In the genomic region with DNA sequence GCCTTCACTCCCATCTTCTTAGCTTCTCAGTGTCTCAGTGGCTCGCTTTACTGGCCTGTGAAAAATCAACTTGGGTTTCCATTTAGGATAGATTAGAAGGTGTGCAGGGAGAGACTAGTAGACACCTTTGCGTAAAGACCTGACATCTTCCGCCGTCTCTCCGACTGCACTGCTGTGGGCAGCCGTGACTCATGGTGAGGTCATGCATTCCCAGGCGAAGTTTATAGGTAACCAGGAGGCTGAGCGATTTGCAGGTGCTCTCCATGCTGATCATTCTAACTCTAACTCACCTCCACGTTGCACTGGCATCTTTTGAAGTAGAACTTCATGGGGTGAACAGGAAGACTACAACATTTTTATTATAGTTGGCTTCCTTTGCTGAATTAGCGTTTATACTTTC, we compare ENCODE assay signal across 11 cellular contexts.
DNase-seq lines count a peak whose midpoint lies in the region; ATAC-seq, FAIRE-seq and TF ChIP-seq lines count a peak whose summit lies in the region.
"Had no signal": no experiment of that assay in that cellular context is flagged by ENCODE, and none has a peak within 500 bp of the region (broad histone marks: within the 10 kb centered on the region; RNA-seq: fewer than 3 reads in every experiment).

No MANE protein-coding gene starts in this region.

- H3K4me1 ChIP-seq in HepG2 (ENCODE audit: insufficient read depth, low read length) (no peaks in the 10 kb centered on the region), right lobe of liver (no peaks in the 10 kb centered on the region), stomach (peaks cover 0 to 4% (median 2%) of the 10 kb centered on the region in 4 donors)

- TF ChIP-seq CTCF in HepG2 (CRISPR knock-in tag; IDR thresholded peaks at IDR 0.05) (no peak), right lobe of liver (IDR thresholded peaks at IDR 0.05) (no peak), stomach (IDR thresholded peaks at IDR 0.05) (no peak)

- POLR2A ChIA-PET in HepG2 (lab: Yijun Ruan, JAX): no interaction called here

- no peak for FAIRE-seq in HepG2 (lab: Jason Lieb, UNC)

- in situ Hi-C loops in HepG2 (cut with HindIII; ENCODE audit: extremely low pct_ligation_motif_present, low pct_unique_long_range_greater_than_20kb): no loop called here

- no peaks in the 10 kb centered on the region for H4K20me1 ChIP-seq in HepG2 (ENCODE audit: insufficient read depth, low read length)

- no peak for TF ChIP-seq RAD21 in HepG2 (CRISPR knock-in tag; IDR thresholded peaks at IDR 0.05)

- H3K9me3 ChIP-seq in HepG2 (ENCODE audit: low read length) (no peaks in the 10 kb centered on the region), right lobe of liver (no peaks in the 10 kb centered on the region), stomach (no peaks in the 10 kb centered on the region)
- H3K9me3 ChIP-seq: thoracic aorta had no signal

- DNase-seq in HepG2 (ENCODE audit: low spot score) (peak; percentile 6), right lobe of liver (no peak), kidney glomerular epithelial cell (lab: John Stamatoyannopoulos, UW) (peak; percentile 82), stomach (peak; percentile 46), COLO829 (ENCODE audit: low spot score) (no peak), SHP77 (lab: John Stamatoyannopoulos, UW) (no peak)
- peak; percentile 62 to 67 for DNase-seq in activated T-cell treated with anti-CD3 and anti-CD28 coated beads, Interleukin-2, amount 50 U/mL, for 48 hours
- DNase-seq: NCI-H1436, RPMI8226 had no signal

- no peaks in the 10 kb centered on the region for H3K36me3 ChIP-seq in HepG2 (replicated peaks in 1 of 2; ENCODE audit: control insufficient read depth in 1 of 2, insufficient read depth in 2 of 2, low read length in 2 of 2)
- no peaks in the 10 kb centered on the region for H3K36me3 ChIP-seq in right lobe of liver
- no peaks in the 10 kb centered on the region for H3K36me3 ChIP-seq in stomach
- H3K36me3 ChIP-seq: thoracic aorta had no signal

- TF ChIP-seq EP300 in HepG2 (IDR thresholded peaks at IDR 0.05; ENCODE audit: low read depth in 2 of 2, low read length in 2 of 2) (no peak), HepG2 (CRISPR knock-in tag; IDR thresholded peaks at IDR 0.05; ENCODE audit: borderline replicate concordance) (no peak), stomach (IDR thresholded peaks at IDR 0.05) (no peak)

- H3K27me3 ChIP-seq in HepG2 (ENCODE audit: control insufficient read depth in 1 of 2, insufficient read depth in 2 of 2, low read length in 2 of 2): peaks cover 0 to 15% of the 10 kb centered on the region in 2 experiments
- no peaks in the 10 kb centered on the region for H3K27me3 ChIP-seq in right lobe of liver
- H3K27me3 ChIP-seq in stomach: no peaks in the 10 kb centered on the region

- H3K79me2 ChIP-seq in HepG2 (ENCODE audit: insufficient read depth, low read length): no peaks in the 10 kb centered on the region

- TF ChIP-seq POLR2A in HepG2 (IDR thresholded peaks at IDR 0.05; ENCODE audit: insufficient read depth in 1 of 2, low read depth in 2 of 2, low read length in 2 of 2) (no peak), right lobe of liver (IDR thresholded peaks at IDR 0.05) (no peak), stomach (IDR thresholded peaks at IDR 0.05) (no peak)

- no TSS peak for BruUV-seq in HepG2 (replicated peaks; lab: Mats Ljungman, UMichigan)

- no peak overlapping the region for H3K4me2 ChIP-seq in HepG2 (ENCODE audit: low read depth, low read length)

- H3K4me3 ChIP-seq in HepG2 (replicated peaks in 1 of 3; ENCODE audit: insufficient read depth in 1 of 3, low read depth in 2 of 3, low read length in 3 of 3) (no peak overlapping the region), right lobe of liver (no peak overlapping the region), stomach (no peak overlapping the region)
- H3K4me3 ChIP-seq: thoracic aorta had no signal

- 15% methylated on average over 10 of the region's 10 CpGs for WGBS in HepG2 (ENCODE audit: low lambda C conversion rate)
- 58% methylated on average over 10 of the region's 10 CpGs for WGBS in right lobe of liver (ENCODE audit: insufficient coverage, low coverage, low lambda C conversion rate, missing lambda C conversion rate)
- 65 to 82% (median 70%) methylated on average over 10 of the region's 10 CpGs for WGBS in stomach, 5 donors

- CTCF ChIA-PET in HepG2 (lab: Yijun Ruan, JAX; ENCODE audit: low intra/inter-chr PET ratio, low total read pairs): no interaction called here

- ATAC-seq in HepG2: no peak
- no peak for ATAC-seq in right lobe of liver
- no peak for ATAC-seq in GM21786 (IDR thresholded peaks at IDR 0.05; ENCODE audit: unreplicated experiment)

- no peak overlapping the region for H3K9ac ChIP-seq in HepG2 (ENCODE audit: insufficient read depth, low read depth, low read length)

- H3K27ac ChIP-seq in HepG2 (ENCODE audit: extremely low read length, insufficient read depth, low read length): no peak overlapping the region
- no peak overlapping the region for H3K27ac ChIP-seq in right lobe of liver
- peak overlapping the region in 1 of 5 donors; percentile 16 for H3K27ac ChIP-seq in stomach

- no peak overlapping the region for H2AFZ ChIP-seq in HepG2 (ENCODE audit: low read length)

- intact Hi-C loops in HepG2 (cut with micrococcal nuclease; ENCODE audit: unreplicated experiment) (no loop called here), right lobe of liver (cut with DNase I) (no loop called here), stomach (cut with DNase I; ENCODE audit: low total_unique reads) (no loop called here)

TF ChIP-seq in HepG2, 621 proteins besides CTCF, POLR2A, EP300 and RAD21:
- no peak for TF ChIP-seq ZNF512B (CRISPR knock-in tag; IDR thresholded peaks at IDR 0.05; ENCODE audit: borderline replicate concordance)
- TF ChIP-seq ZNF207 (IDR thresholded peaks at IDR 0.05; ENCODE audit: borderline replicate concordance): no peak
- no peak for TF ChIP-seq TSC22D2 (CRISPR knock-in tag; IDR thresholded peaks at IDR 0.05; ENCODE audit: borderline replicate concordance)
- TF ChIP-seq FOSL2 (CRISPR knock-in tag; IDR thresholded peaks at IDR 0.05): peak; percentile 72

Comparison
In these comparisons a context has a peak if more than half of its experiments do, and no peak if none do; other contexts are left out.
1. DNase-seq: peak in HepG2 (single experiment), activated T-cell treated with anti-CD3 and anti-CD28 coated beads, Interleukin-2, amount 50 U/mL, for 48 hours (2 of 2), kidney glomerular epithelial cell (single experiment) and stomach (single experiment); none in right lobe of liver (0 of 3), COLO829 (single experiment) and SHP77 (0 of 2).